In genomic region chrY:2859782-2860181, GRCh38 we compare ENCODE assay signal across 28 cellular contexts. TPM values are rescaled to one million over a fixed set of nuclear protein-coding genes. Genes with fewer than 3 reads are reported as not detected.
DNase-seq lines count a peak whose midpoint lies in the region; ATAC-seq and TF ChIP-seq lines count a peak whose summit lies in the region.
"Had no signal": no experiment of that assay in that cellular context is flagged by ENCODE, and none has a peak within 500 bp of the region (broad histone marks: within the 10 kb centered on the region; RNA-seq: fewer than 3 reads in every experiment).

No MANE protein-coding gene starts in this region.

- intact Hi-C loops in natural killer cell (cut with micrococcal nuclease): no loop called here

- H3K4me3 ChIP-seq in SJSA1 (no peak overlapping the region), Peyer's patch (no peak overlapping the region)
- H3K4me3 ChIP-seq: BLaER1, stomach, tibial artery had no signal

- no peaks in the 10 kb centered on the region for H3K9me3 ChIP-seq in SJSA1 (replicated peaks)
- H3K9me3 ChIP-seq in Peyer's patch: no peaks in the 10 kb centered on the region
- H3K9me3 ChIP-seq: BLaER1, Caco-2, stomach, tibial artery had no signal

- H3K36me3 ChIP-seq in SJSA1: peaks cover 74% of the 10 kb centered on the region
- H3K36me3 ChIP-seq in Peyer's patch: peaks cover 0 to 14% (median 0%) of the 10 kb centered on the region in 3 donors
- H3K36me3 ChIP-seq: BLaER1, tibial artery had no signal

- no peaks in the 10 kb centered on the region for H3K9me3 Mint-ChIP-seq in natural killer cell treated with Interleukin-12 subunit alpha and Interleukin-12 subunit beta and Interleukin-15 and Interleukin-18, amount 100 ng/mL, for 72 hours
- H3K9me3 Mint-ChIP-seq in natural killer cell: no peaks in the 10 kb centered on the region
- H3K9me3 Mint-ChIP-seq in effector memory CD8-positive, alpha-beta T cell: no peaks in the 10 kb centered on the region
- H3K9me3 Mint-ChIP-seq: dendritic cell treated with granulocyte-macrophage colony-stimulating factor and Interleukin-4, amounts not matched to agents 40 ng/mL and 50 ng/mL, for 4 days; nephron progenitor cell had no signal

- H3K27me3 ChIP-seq in SJSA1 (replicated peaks) (no peaks in the 10 kb centered on the region), Peyer's patch (no peaks in the 10 kb centered on the region)
- H3K27me3 ChIP-seq: BLaER1, stomach, tibial artery had no signal

- H3K4me1 ChIP-seq in SJSA1 (replicated peaks) (peaks cover 44% of the 10 kb centered on the region), Peyer's patch (no peaks in the 10 kb centered on the region)
- H3K4me1 ChIP-seq: BLaER1, Caco-2, tibial artery had no signal

- H3K27ac ChIP-seq in SJSA1: peak overlapping the region; percentile 87
- H3K27ac ChIP-seq in Peyer's patch: no peak overlapping the region
- H3K27ac ChIP-seq: BLaER1, stomach, tibial artery had no signal

- no peak for TF ChIP-seq CTCF in natural killer cell (IDR thresholded peaks at IDR 0.05)
- no peak for TF ChIP-seq CTCF in Peyer's patch (IDR thresholded peaks at IDR 0.05)

- H3K27ac Mint-ChIP-seq in natural killer cell treated with Interleukin-12 subunit alpha and Interleukin-12 subunit beta and Interleukin-15 and Interleukin-18, amount 100 ng/mL, for 72 hours: peak overlapping the region in 1 of 2 donors; percentile 28
- peak overlapping the region in 1 of 2 donors; percentile 73 for H3K27ac Mint-ChIP-seq in natural killer cell
- peak overlapping the region; percentile 9 to 44 for H3K27ac Mint-ChIP-seq in effector memory CD8-positive, alpha-beta T cell
- H3K27ac Mint-ChIP-seq: dendritic cell treated with granulocyte-macrophage colony-stimulating factor and Interleukin-4, amounts not matched to agents 40 ng/mL and 50 ng/mL, for 4 days; nephron progenitor cell had no signal

- no peaks in the 10 kb centered on the region for H3K27me3 Mint-ChIP-seq in natural killer cell treated with Interleukin-12 subunit alpha and Interleukin-12 subunit beta and Interleukin-15 and Interleukin-18, amount 100 ng/mL, for 72 hours
- H3K27me3 Mint-ChIP-seq in natural killer cell (ENCODE audit: low read depth in 2 of 2): no peaks in the 10 kb centered on the region
- H3K27me3 Mint-ChIP-seq in effector memory CD8-positive, alpha-beta T cell: no peaks in the 10 kb centered on the region
- H3K27me3 Mint-ChIP-seq: dendritic cell treated with granulocyte-macrophage colony-stimulating factor and Interleukin-4, amounts not matched to agents 40 ng/mL and 50 ng/mL, for 4 days had no signal

- no peak for ATAC-seq in natural killer cell treated with Interleukin-12 subunit alpha and Interleukin-12 subunit beta and Interleukin-15 and Interleukin-18, amount 100 ng/mL, for 72 hours
- ATAC-seq in natural killer cell: no peak
- ATAC-seq in effector memory CD8-positive, alpha-beta T cell (replicated peaks): no peak
- ATAC-seq: activated CD4-positive, CD25-positive, alpha-beta regulatory T cell treated with anti-CD3 and anti-CD28 coated beads, Interleukin-2, amount 50 U/mL, for 24 hours; activated CD8-positive, alpha-beta T cell treated with anti-CD3 and anti-CD28 coated beads, Interleukin-2, amount 10 ng/mL, durations not matched to agents 7 days and 5 days; HCT116; Panc1 had no signal

- peaks cover 0 to 56% of the 10 kb centered on the region in 2 donors for H3K4me1 Mint-ChIP-seq in natural killer cell treated with Interleukin-12 subunit alpha and Interleukin-12 subunit beta and Interleukin-15 and Interleukin-18, amount 100 ng/mL, for 72 hours (ENCODE audit: low read depth in 2 of 2)
- peaks cover 0 to 43% of the 10 kb centered on the region in 2 donors for H3K4me1 Mint-ChIP-seq in natural killer cell
- H3K4me1 Mint-ChIP-seq in effector memory CD8-positive, alpha-beta T cell (ENCODE audit: low read depth in 2 of 2): peaks cover 17 to 65% of the 10 kb centered on the region in 2 donors
- H3K4me1 Mint-ChIP-seq: nephron progenitor cell had no signal

- TF ChIP-seq POLR2A in Peyer's patch (IDR thresholded peaks at IDR 0.05): no peak

- H3K4me3 Mint-ChIP-seq in natural killer cell treated with Interleukin-12 subunit alpha and Interleukin-12 subunit beta and Interleukin-15 and Interleukin-18, amount 100 ng/mL, for 72 hours: peak overlapping the region; percentile 26
- H3K4me3 Mint-ChIP-seq in natural killer cell: no peak overlapping the region
- no peak overlapping the region for H3K4me3 Mint-ChIP-seq in effector memory CD8-positive, alpha-beta T cell
- H3K4me3 Mint-ChIP-seq: dendritic cell treated with granulocyte-macrophage colony-stimulating factor and Interleukin-4, amounts not matched to agents 40 ng/mL and 50 ng/mL, for 4 days; nephron progenitor cell had no signal

- peaks cover 56% of the 10 kb centered on the region for H3K36me3 Mint-ChIP-seq in natural killer cell treated with Interleukin-12 subunit alpha and Interleukin-12 subunit beta and Interleukin-15 and Interleukin-18, amount 100 ng/mL, for 72 hours
- no peaks in the 10 kb centered on the region for H3K36me3 Mint-ChIP-seq in natural killer cell
- peaks cover 77% of the 10 kb centered on the region for H3K36me3 Mint-ChIP-seq in effector memory CD8-positive, alpha-beta T cell (ENCODE audit: insufficient read depth)

- DNase-seq in natural killer cell treated with Interleukin-12 subunit alpha and Interleukin-12 subunit beta and Interleukin-15 and Interleukin-18, amount 100 ng/mL, for 72 hours (ENCODE audit: low spot score): no peak
- DNase-seq in natural killer cell (no peak), SJSA1 (ENCODE audit: low read depth in 1 of 2, low spot score in 2 of 2) (peak in 1 of 2 experiments; percentile 12), NCI-H2107 (lab: John Stamatoyannopoulos, UW) (no peak), Peyer's patch (no peak), DMS79 (lab: John Stamatoyannopoulos, UW) (no peak)
- DNase-seq in effector memory CD8-positive, alpha-beta T cell: no peak
- DNase-seq: activated CD8-positive, alpha-beta T cell treated with anti-CD3 and anti-CD28 coated beads, Interleukin-2, amount 10 ng/mL, durations not matched to agents 7 days and 5 days; activated effector memory CD4-positive, alpha-beta T cell treated with anti-CD3 and anti-CD28 coated beads, Interleukin-2, amount 50 U/mL, for 16 hours; anterior cingulate cortex; Caco-2; caudate nucleus; DMS79 treated with DMSO at 0.1 percent for 48 hours; NCI-H1105 treated with DMSO at 0.1 percent for 48 hours; NCI-H1930; NCI-H526 treated with DMSO at 0.1 percent for 48 hours; nephron progenitor cell; SIG-M5; stomach; SW 1271; tibial artery had no signal

RNA-seq across cellular contexts. Expression of gene RPS4Y1, which starts 18.4 kb away (rescaled TPM):
- 100 to 1,000 TPM in 1 of 2 donors, not detected in 1; 174 TPM for total RNA-seq in natural killer cell treated with Interleukin-12 subunit alpha and Interleukin-12 subunit beta and Interleukin-15 and Interleukin-18, amount 100 ng/mL, for 72 hours
- 100 to 1,000 TPM in 2 of 3 donors, not detected in 1; 231 to 240 TPM for total RNA-seq in natural killer cell
- total RNA-seq in SJSA1 (2014; rRNA removed; shearing (Covaris generic)): 432 and 437 TPM in 2 replicates
- 100 to 1,000 TPM in 1 of 4 donors, 10 to 100 TPM in 1, not detected in 2; 95.1 to 117 TPM for total RNA-seq in Peyer's patch
- total RNA-seq: Caco-2, HT-29, osteocyte had no signal
